Comparison of ENCODE assay signal across 8 cellular contexts in genomic region chr1:52296345-52296744, GRCh38.
DNase-seq lines count a peak whose midpoint lies in the region; ATAC-seq and TF ChIP-seq lines count a peak whose summit lies in the region.

No MANE protein-coding gene starts in this region.

- no peaks in the 10 kb centered on the region for H3F3A ChIP-seq in GM23338 (replicated peaks; ENCODE audit: low read depth)

- no peaks in the 10 kb centered on the region for H3K9me2 ChIP-seq in GM23338 (ENCODE audit: insufficient read depth)

- in situ Hi-C loops in astrocyte of the spinal cord (cut with HindIII; ENCODE audit: low sequenced_read_pairs), result no loop called here

- ATAC-seq in GM23338 (peak; percentile 82), HG03039 (IDR thresholded peaks at IDR 0.05; ENCODE audit: unreplicated experiment) (no peak)

- H3K27ac ChIP-seq in GM23338 (ENCODE audit: low read depth) (no peak overlapping the region), testis (no peak overlapping the region)

- H3K36me3 Mint-ChIP-seq in GM23338 (ENCODE audit: low read depth) (peaks cover 3% of the 10 kb centered on the region; the same call in 1 of the 3 replicates), immature natural killer cell (peaks cover 0 to 3% (median 0%) of the 10 kb centered on the region in 3 donors)

- H3K27me3 ChIP-seq in GM23338 (ENCODE audit: insufficient read depth) (no peaks in the 10 kb centered on the region), testis (no peaks in the 10 kb centered on the region)

- H3K4me2 ChIP-seq in GM23338, result no peak overlapping the region

- no peak overlapping the region; the same call in 1 of the 2 replicates for H3K27ac Mint-ChIP-seq in GM23338
- no peak overlapping the region for H3K27ac Mint-ChIP-seq in immature natural killer cell

- peak; percentile 80 to 81 for TF ChIP-seq CTCF in GM23338 (conservative IDR thresholded peaks at IDR 0.05; ENCODE audit: low read depth in 2 of 2)
- peak; percentile 73 for TF ChIP-seq CTCF in astrocyte of the spinal cord (IDR thresholded peaks at IDR 0.05; ENCODE audit: low read depth, low read length)
- peak; percentile 32 to 62 (median 56) for TF ChIP-seq CTCF in testis (IDR thresholded peaks at IDR 0.05)

- TF ChIP-seq POLR2A in testis (IDR thresholded peaks at IDR 0.05), result no peak

- H3K9me3 ChIP-seq in testis, result no peaks in the 10 kb centered on the region

- no peaks in the 10 kb centered on the region for H4K20me1 ChIP-seq in GM23338 (replicated peaks; ENCODE audit: insufficient read depth)

- no peaks in the 10 kb centered on the region for H3K9me3 Mint-ChIP-seq in GM23338
- H3K9me3 Mint-ChIP-seq in immature natural killer cell, result no peaks in the 10 kb centered on the region

- peak; percentile 56 for DNase-seq in COLO829 (ENCODE audit: low spot score)
- DNase-seq in GM23338 (ENCODE audit: low spot score), result peak; percentile 69
- peak; percentile 36 for DNase-seq in NCI-H460 (ENCODE audit: extremely low read depth, low read depth)
- peak; percentile 65 for DNase-seq in astrocyte of the spinal cord (ENCODE audit: low read depth, low spot score)
- DNase-seq in immature natural killer cell, result peak in 2 of 3 donors; percentile 6 to 11
- DNase-seq in testis, result no peak
- no peak for DNase-seq in mucosa of gallbladder (ENCODE audit: low spot score)

- no peaks in the 10 kb centered on the region for H3K79me2 ChIP-seq in GM23338 (replicated peaks; ENCODE audit: insufficient read depth)

- H3K4me3 Mint-ChIP-seq in GM23338, result no peak overlapping the region
- H3K4me3 Mint-ChIP-seq in immature natural killer cell, result no peak overlapping the region

- H3K4me3 ChIP-seq in GM23338, result no peak overlapping the region
- H3K4me3 ChIP-seq in astrocyte of the spinal cord (ENCODE audit: low read depth, low read length), result no peak overlapping the region
- no peak overlapping the region for H3K4me3 ChIP-seq in testis

- whole genome bisulfite sequencing in testis, 2 donors, result 46 to 54% methylated on average over 2 of the region's 2 CpGs

- H3K4me1 Mint-ChIP-seq in GM23338, result no peaks in the 10 kb centered on the region; the same call in 2 of the 3 replicates
- no peaks in the 10 kb centered on the region for H3K4me1 Mint-ChIP-seq in immature natural killer cell

- H3K27me3 Mint-ChIP-seq in GM23338 (ENCODE audit: insufficient read depth, low read depth, poor library complexity) (peaks cover 1% of the 10 kb centered on the region), immature natural killer cell (ENCODE audit: low read depth in 3 of 3) (peaks cover 0 to 1% (median 0%) of the 10 kb centered on the region in 3 donors)

- intact Hi-C loops in testis (cut with DNase I; ENCODE audit: low total_unique reads), result loop anchor here (10.0 kb wide), 1 partner anchor 152 kb away; the partner anchor contains the start of gene ZFYVE9

- H3K36me3 ChIP-seq in GM23338 (ENCODE audit: insufficient read depth), result no peaks in the 10 kb centered on the region
- no peaks in the 10 kb centered on the region for H3K36me3 ChIP-seq in testis (ENCODE audit: low read depth, missing control alignments)

- no peak overlapping the region for H2AFZ ChIP-seq in GM23338

- H3K4me1 ChIP-seq in GM23338 (ENCODE audit: insufficient read depth), result no peaks in the 10 kb centered on the region
- no peaks in the 10 kb centered on the region for H3K4me1 ChIP-seq in testis

TF ChIP-seq in GM23338, 12 proteins besides CTCF, POLR2A, EP300 and RAD21:
- TF ChIP-seq STAT1 (IDR thresholded peaks at IDR 0.05; ENCODE audit: unreplicated experiment), result no peak
- TF ChIP-seq ZNF331 (CRISPR knock-in tag; IDR thresholded peaks at IDR 0.05; ENCODE audit: low read depth), result no peak
- TF ChIP-seq EZH2phosphoT487 (IDR thresholded peaks at IDR 0.05; ENCODE audit: unreplicated experiment), result no peak
TF ChIP-seq in GM23338: peak in this region for 0.

Comparison
In these comparisons a context has a peak if more than half of its experiments do, and no peak if none do; other contexts are left out.
1. DNase-seq: peak in COLO829 (single experiment), GM23338 (single experiment), NCI-H460 (single experiment), astrocyte of the spinal cord (single experiment) and immature natural killer cell (2 of 3); none in testis (single experiment) and mucosa of gallbladder (single experiment).
2. Peak in every context shown above with its lines, with median percentiles within 50 percentile points of each other: CTCF ChIP-seq.